20 cellular contexts compared by ENCODE assay signal in the genomic region with DNA sequence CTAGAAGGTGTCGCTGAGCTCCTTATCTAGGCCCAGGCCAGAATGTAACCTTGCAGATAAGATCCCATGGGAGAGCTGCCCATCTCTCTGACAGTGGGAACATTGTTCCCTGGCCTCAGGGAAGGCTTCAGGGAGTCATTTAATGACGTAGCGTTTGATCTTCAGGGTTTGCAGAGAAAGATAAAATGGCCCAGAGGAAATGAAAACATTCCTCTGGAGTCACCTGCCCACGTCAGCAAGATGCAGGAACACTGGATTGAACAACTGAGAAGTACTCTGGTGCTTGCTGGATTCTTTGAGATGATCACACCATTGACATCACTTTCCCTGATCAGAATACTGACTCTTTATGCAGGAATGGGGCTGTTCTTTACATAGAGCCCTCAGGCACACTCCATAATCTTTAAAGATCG. TPM values are rescaled to one million over a fixed set of nuclear protein-coding genes. Genes with fewer than 3 reads are reported as not detected.
"Had no signal": no experiment of that assay in that cellular context is flagged by ENCODE, and none has a peak within 500 bp of the region (broad histone marks: within the 10 kb centered on the region; RNA-seq: fewer than 3 reads in every experiment).

No MANE protein-coding gene starts in this region.

- FAIRE-seq: colon, endometrium had no signal

- H3K4me3 ChIP-seq: esophagus squamous epithelium, skin epidermis had no signal

- H3K27ac ChIP-seq: esophagus squamous epithelium, skin epidermis had no signal

- H3K27me3 ChIP-seq: esophagus squamous epithelium had no signal

- ATAC-seq: activated CD8-positive, alpha-beta T cell treated with anti-CD3 and anti-CD28 coated beads, Interleukin-2, amount 10 ng/mL, durations not matched to agents 7 days and 5 days; naive thymus-derived CD4-positive, alpha-beta T cell; T-helper 17 cell; WTC11 had no signal

- DNase-seq: activated CD4-positive, alpha-beta T cell treated with anti-CD3 and anti-CD28 coated beads for 4 hours; activated CD8-positive, alpha-beta T cell treated with anti-CD3 and anti-CD28 coated beads, Interleukin-2, amount 10 ng/mL, durations not matched to agents 7 days and 5 days; activated naive CD8-positive, alpha-beta T cell treated with anti-CD3 and anti-CD28 coated beads for 36 hours; anterior cingulate cortex; esophagus squamous epithelium; glutamatergic neuron; naive thymus-derived CD4-positive, alpha-beta T cell; retina; stimulated activated CD4-positive, alpha-beta T cell treated with anti-CD3 and anti-CD28 coated beads, Interleukin-15, amount 100 ng/mL, for 24 hours; stimulated activated CD4-positive, alpha-beta T cell treated with anti-CD3 and anti-CD28 coated beads, Interleukin-4, amount 100 ng/mL, for 1 hour; stimulated activated naive CD4-positive, alpha-beta T cell treated with Interleukin-2 at 50 U/mL for 16 hours; substantia nigra; T-helper 17 cell had no signal

- H3K4me1 ChIP-seq: esophagus squamous epithelium had no signal

- H3K36me3 ChIP-seq: esophagus squamous epithelium had no signal

RNA-seq across cellular contexts. Expression of a gene that starts 51.6 kb away (rescaled TPM):
- total RNA-seq: activated CD8-positive, alpha-beta T cell treated with anti-CD3 and anti-CD28 coated beads, Interleukin-2, amount 10 ng/mL, durations not matched to agents 7 days and 5 days; activated naive CD8-positive, alpha-beta T cell treated with anti-CD3 and anti-CD28 coated beads for 36 hours; fibroblast of villous mesenchyme; lung microvascular endothelial cell; mononuclear cell; naive thymus-derived CD4-positive, alpha-beta T cell; T-helper 17 cell had no signal
- polyA plus RNA-seq: naive thymus-derived CD4-positive, alpha-beta T cell had no signal
